ENCODE assay signal across 8 cellular contexts in the genomic region with DNA sequence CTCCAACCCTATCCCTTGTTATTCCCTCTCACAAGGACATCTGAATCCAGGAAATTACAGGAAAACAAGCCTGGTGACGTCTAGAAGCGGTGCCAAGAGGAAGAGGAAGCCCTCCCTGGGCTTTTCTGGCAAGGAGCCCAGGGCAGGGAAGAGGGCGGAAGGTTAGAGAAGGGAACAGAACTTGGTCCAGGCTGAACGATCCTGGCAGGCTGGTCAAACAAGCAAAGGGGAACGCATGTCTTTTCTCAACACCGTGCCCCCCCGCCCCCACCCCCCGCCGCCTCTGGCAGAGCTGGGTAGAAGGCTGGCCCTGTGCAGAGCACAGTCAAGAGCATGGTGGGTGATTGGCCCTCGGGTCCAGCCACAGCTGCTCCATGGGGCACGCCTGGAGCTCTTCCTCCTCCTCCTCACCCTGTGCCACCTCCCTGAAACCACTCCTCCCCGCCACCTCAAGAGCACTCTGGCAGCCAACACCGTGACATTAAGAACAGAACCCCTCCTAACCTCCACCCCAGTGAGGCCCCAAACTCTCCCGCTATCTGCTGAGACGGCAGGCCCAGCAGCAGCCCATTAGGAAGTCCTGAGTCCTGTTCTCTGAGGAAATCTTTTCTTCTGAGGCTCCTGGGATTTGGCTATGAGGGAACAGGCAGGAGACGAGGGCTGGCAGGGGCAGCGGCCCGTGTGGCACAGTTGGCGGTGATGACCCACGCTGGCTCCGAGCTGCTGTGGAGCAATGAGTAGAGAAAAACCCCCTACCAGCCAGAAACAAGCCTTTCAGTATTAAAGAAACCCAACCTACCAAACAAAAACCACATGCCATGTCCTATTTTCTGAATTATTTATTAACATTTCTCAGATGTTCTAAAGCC. TPM values are rescaled to one million over a fixed set of nuclear protein-coding genes. Genes with fewer than 3 reads are reported as not detected.
DNase-seq lines count a peak whose midpoint lies in the region; ATAC-seq lines count a peak whose summit lies in the region.

No MANE protein-coding gene starts in this region.

- no peaks in the 10 kb centered on the region for H3K9me3 Mint-ChIP-seq in activated CD4-positive, alpha-beta T cell treated with anti-CD3 and anti-CD28 coated beads for 36 hours (ENCODE audit: low read depth)

- H3K4me3 ChIP-seq in skeletal muscle satellite cell (ENCODE audit: low read length), result no peak overlapping the region

- H3K27me3 ChIP-seq in skeletal muscle satellite cell (ENCODE audit: control insufficient read depth, insufficient read depth, low read length), result no peaks in the 10 kb centered on the region

- peak overlapping the region; percentile 25 for H3K9ac ChIP-seq in skeletal muscle satellite cell (ENCODE audit: low read depth, low read length)

- no peaks in the 10 kb centered on the region for H3K9me3 ChIP-seq in skeletal muscle satellite cell (replicated peaks; ENCODE audit: low read length)

- no peak overlapping the region for H3K4me3 Mint-ChIP-seq in activated CD4-positive, alpha-beta T cell treated with anti-CD3 and anti-CD28 coated beads for 36 hours

- H3K4me2 ChIP-seq in skeletal muscle satellite cell (ENCODE audit: low read length), result no peak overlapping the region

- no peaks in the 10 kb centered on the region for H3K36me3 Mint-ChIP-seq in activated CD4-positive, alpha-beta T cell treated with anti-CD3 and anti-CD28 coated beads for 36 hours (ENCODE audit: low read depth)

- H3K27ac Mint-ChIP-seq in activated CD4-positive, alpha-beta T cell treated with anti-CD3 and anti-CD28 coated beads for 36 hours, result no peak overlapping the region

- POLR2A ChIA-PET in activated CD4-positive, alpha-beta T cell treated with anti-CD3 and anti-CD28 coated beads for 36 hours (lab: Charles Lee), result interaction anchor here (0.6 kb wide), 1 partner anchor 14 kb away, joined by 3 read pairs; a partner anchor contains a TSS

- intact Hi-C loops in activated CD4-positive, alpha-beta T cell treated with anti-CD3 and anti-CD28 coated beads for 36 hours (cut with DNase I, micrococcal nuclease), result loop anchor here (5.0 to 10.0 kb wide), 3 partner anchors 43 to 371 kb away; a partner anchor contains a TSS

- H3K4me1 Mint-ChIP-seq in activated CD4-positive, alpha-beta T cell treated with anti-CD3 and anti-CD28 coated beads for 36 hours, result peaks cover 2% of the 10 kb centered on the region

- H3K27me3 Mint-ChIP-seq in activated CD4-positive, alpha-beta T cell treated with anti-CD3 and anti-CD28 coated beads for 36 hours, result no peaks in the 10 kb centered on the region

- DNase-seq in GF-D8 (lab: John Stamatoyannopoulos, UW) (peak; percentile 55), SHP77 (lab: John Stamatoyannopoulos, UW) (peak; percentile 40 to 50), globus pallidus (ENCODE audit: low spot score) (peak; percentile 40)
- DNase-seq in activated CD4-positive, alpha-beta T cell treated with anti-CD3 and anti-CD28 coated beads for 36 hours, result no peak

- ATAC-seq in GM21723 (IDR thresholded peaks at IDR 0.05; ENCODE audit: unreplicated experiment) (no peak), GM19023 (IDR thresholded peaks at IDR 0.05; ENCODE audit: unreplicated experiment) (no peak), HG02623 (IDR thresholded peaks at IDR 0.05; ENCODE audit: unreplicated experiment) (no peak)
- ATAC-seq in activated CD4-positive, alpha-beta T cell treated with anti-CD3 and anti-CD28 coated beads for 36 hours, result no peak

- H3K4me1 ChIP-seq in skeletal muscle satellite cell (ENCODE audit: control insufficient read depth, insufficient read depth, low read length), result peaks cover 15% of the 10 kb centered on the region

- H3K36me3 ChIP-seq in skeletal muscle satellite cell (ENCODE audit: insufficient read depth, low read length), result peaks cover 6% of the 10 kb centered on the region

- CTCF ChIA-PET in activated CD4-positive, alpha-beta T cell treated with anti-CD3 and anti-CD28 coated beads for 36 hours (lab: Charles Lee), result interaction anchor here (0.6 to 10.5 kb wide), 4 partner anchors 9 to 246 kb away, joined by 3 to 99 read pairs (median 4); no protein-coding TSS in a partner anchor

RNA-seq across cellular contexts. Expression of a gene that starts 7.3 kb away (rescaled TPM):
- total RNA-seq in skeletal muscle satellite cell (2012; rRNA removed), result 2.2 and 2.5 TPM in 2 replicates
- 1 to 10 TPM; 2.4 to 3.0 TPM for total RNA-seq in activated CD4-positive, alpha-beta T cell treated with anti-CD3 and anti-CD28 coated beads for 36 hours

RNA-seq across cellular contexts. Expression of a gene that starts 7.4 kb away (rescaled TPM):
- total RNA-seq in skeletal muscle satellite cell (2012; rRNA removed), result 11.9 and 13.3 TPM in 2 replicates
- 10 to 100 TPM; 11.7 to 12.0 TPM for total RNA-seq in activated CD4-positive, alpha-beta T cell treated with anti-CD3 and anti-CD28 coated beads for 36 hours

RNA-seq across cellular contexts. Expression of a gene that starts 13.2 kb away (rescaled TPM):
- total RNA-seq in skeletal muscle satellite cell (2012; rRNA removed), result 0.44 and 0.51 TPM in 2 replicates
- total RNA-seq in activated CD4-positive, alpha-beta T cell treated with anti-CD3 and anti-CD28 coated beads for 36 hours, result 1 to 10 TPM; 7.8 to 8.7 TPM

RNA-seq across cellular contexts. Expression of a gene that starts 13.9 kb away (rescaled TPM):
- total RNA-seq in skeletal muscle satellite cell (2012; rRNA removed), result 21.4 and 25.3 TPM in 2 replicates
- total RNA-seq in activated CD4-positive, alpha-beta T cell treated with anti-CD3 and anti-CD28 coated beads for 36 hours, result 10 to 100 TPM; 52.2 to 52.4 TPM

RNA-seq across cellular contexts. Expression of a gene that starts 29.0 kb away (rescaled TPM):
- total RNA-seq in skeletal muscle satellite cell (2012; rRNA removed), result 0.76 and 2.4 TPM in 2 replicates
- 100 to 1,000 TPM; 138 to 153 TPM for total RNA-seq in activated CD4-positive, alpha-beta T cell treated with anti-CD3 and anti-CD28 coated beads for 36 hours
